ENCODE assay signal across 26 cellular contexts in the genomic region with DNA sequence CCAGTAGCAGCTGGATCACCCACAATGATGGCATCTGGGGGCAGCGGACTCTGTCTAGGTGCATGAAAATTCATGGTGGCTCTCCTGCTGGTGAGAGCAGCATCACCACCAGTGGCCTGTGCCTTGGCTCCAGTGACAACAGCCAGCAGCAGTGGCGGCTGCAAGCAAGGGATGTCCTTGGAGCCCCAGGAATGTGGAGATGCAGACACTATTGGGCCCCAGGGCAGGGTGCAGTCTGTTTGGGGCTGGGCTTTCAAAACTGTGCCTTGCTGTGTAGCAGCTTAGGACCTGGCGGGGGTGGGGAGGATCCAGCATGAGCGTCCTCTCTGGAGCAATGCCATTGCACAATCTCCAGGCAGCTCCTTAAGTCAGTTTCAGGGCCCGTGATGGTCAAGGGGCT.
"Had no signal": no experiment of that assay in that cellular context is flagged by ENCODE, and none has a peak within 500 bp of the region (broad histone marks: within the 10 kb centered on the region; RNA-seq: fewer than 3 reads in every experiment).

No MANE protein-coding gene starts in this region.

- H3K9ac ChIP-seq: neural progenitor cell had no signal

- H3K4me3 Mint-ChIP-seq: mesothelial cell of epicardium; naive B cell; natural killer cell; nephron progenitor cell; neural progenitor cell; stimulated activated memory B cell treated with anti-CD40 and anti-IgM and Interleukin-4, amounts not matched to agents 10 μg/mL and 1 μg/mL and 100 μg/mL, for 72 hours; stimulated activated naive CD8-positive, alpha-beta T cell treated with anti-CD3 and anti-CD28 coated beads, Interleukin-15, amount 100 ng/mL, for 72 hours; type B pancreatic cell had no signal

- H2AFZ ChIP-seq: neural progenitor cell had no signal

- ATAC-seq: left colon; left lung; lower lobe of right lung; natural killer cell; stimulated activated memory B cell treated with anti-CD40 and anti-IgM and Interleukin-4, amounts not matched to agents 10 μg/mL and 1 μg/mL and 100 μg/mL, for 72 hours; stimulated activated naive CD8-positive, alpha-beta T cell treated with anti-CD3 and anti-CD28 coated beads, Interleukin-15, amount 100 ng/mL, for 72 hours had no signal

- H3K4me1 ChIP-seq: left lung, lower lobe of right lung, neural progenitor cell, right atrium auricular region, sigmoid colon, spleen, tibial nerve, uterus had no signal

- H3K9me3 ChIP-seq: ovary had no signal

- H3K27ac ChIP-seq: left lung, lower lobe of right lung, neural progenitor cell, ovary, right atrium auricular region, sigmoid colon, spleen, tibial nerve, uterus had no signal

- H3K27ac Mint-ChIP-seq: mesothelial cell of epicardium; naive B cell; natural killer cell; nephron progenitor cell; neural progenitor cell; progenitor cell of endocrine pancreas; stimulated activated memory B cell treated with anti-CD40 and anti-IgM and Interleukin-4, amounts not matched to agents 10 μg/mL and 1 μg/mL and 100 μg/mL, for 72 hours; stimulated activated naive CD8-positive, alpha-beta T cell treated with anti-CD3 and anti-CD28 coated beads, Interleukin-15, amount 100 ng/mL, for 72 hours; type B pancreatic cell had no signal

- H3K27me3 Mint-ChIP-seq: progenitor cell of endocrine pancreas; stimulated activated memory B cell treated with anti-CD40 and anti-IgM and Interleukin-4, amounts not matched to agents 10 μg/mL and 1 μg/mL and 100 μg/mL, for 72 hours had no signal

- H3K4me1 Mint-ChIP-seq: mesothelial cell of epicardium; naive B cell; natural killer cell; nephron progenitor cell; neural progenitor cell; stimulated activated memory B cell treated with anti-CD40 and anti-IgM and Interleukin-4, amounts not matched to agents 10 μg/mL and 1 μg/mL and 100 μg/mL, for 72 hours; stimulated activated naive CD8-positive, alpha-beta T cell treated with anti-CD3 and anti-CD28 coated beads, Interleukin-15, amount 100 ng/mL, for 72 hours had no signal

- H3K27me3 ChIP-seq: left lung, neural progenitor cell, ovary, right atrium auricular region, sigmoid colon, spleen, tibial nerve, uterus had no signal

- H3K4me2 ChIP-seq: neural progenitor cell had no signal

- H3K36me3 Mint-ChIP-seq: mesothelial cell of epicardium; stimulated activated memory B cell treated with anti-CD40 and anti-IgM and Interleukin-4, amounts not matched to agents 10 μg/mL and 1 μg/mL and 100 μg/mL, for 72 hours; type B pancreatic cell had no signal

- H3K36me3 ChIP-seq: left lung, lower lobe of right lung, ovary, right atrium auricular region, sigmoid colon, spleen, tibial nerve, uterus had no signal

- H3K4me3 ChIP-seq: left lung, lower lobe of right lung, neural progenitor cell, ovary, right atrium auricular region, sigmoid colon, spleen, tibial nerve, uterus had no signal

- FAIRE-seq: keratinocyte, small intestine had no signal

- DNase-seq: hippocampal formation; left colon; lower lobe of right lung; mammary epithelial cell; mesenchymal stem cell; naive B cell; natural killer cell; nephron progenitor cell; ovary; sigmoid colon; small intestine; spleen; stimulated activated CD4-positive, alpha-beta T cell treated with anti-CD3 and anti-CD28 coated beads, Interleukin-4, amount 100 ng/mL, for 24 hours; stimulated activated naive CD4-positive, alpha-beta T cell treated with Interleukin-2 at 50 U/mL for 16 hours; stimulated activated naive CD8-positive, alpha-beta T cell treated with anti-CD3 and anti-CD28 coated beads, Interleukin-15, amount 100 ng/mL, for 72 hours; substantia nigra; uterus had no signal
